Comparison of ENCODE assay signal across 11 cellular contexts in genomic region chr6:135922746-135923145, GRCh38.
A peak's percentile ranks its signal among the peaks of the same experiment; 100 is the strongest.
DNase-seq lines count a peak whose midpoint lies in the region; ATAC-seq and TF ChIP-seq lines count a peak whose summit lies in the region.
"Had no signal": no experiment of that assay in that cellular context is flagged by ENCODE, and none has a peak within 500 bp of the region (broad histone marks: within the 10 kb centered on the region; RNA-seq: fewer than 3 reads in every experiment).

No MANE protein-coding gene starts in this region.

- DNase-seq in GM04503 (ENCODE audit: low read depth): peak; percentile 78
- peak in 4 of 5 donors; percentile 37 to 70 (median 58) for DNase-seq in heart left ventricle
- DNase-seq in smooth muscle cell (lab: John Stamatoyannopoulos, UW; ENCODE audit: unreplicated experiment): no peak
- DNase-seq: activated T-cell treated with anti-CD3 and anti-CD28 coated beads, Interleukin-2, amount 50 U/mL, for 4 hours; central memory CD4-positive, alpha-beta T cell; NCI-H2029 treated with DMSO at 0.1 percent for 48 hours; stimulated activated naive CD8-positive, alpha-beta T cell treated with anti-CD3 and anti-CD28 coated beads, Interleukin-15, amount 100 ng/mL, for 72 hours had no signal

- peak overlapping the region; percentile 76 for H3K4me2 ChIP-seq in smooth muscle cell

- no peak for TF ChIP-seq CTCF in VCaP (conservative IDR thresholded peaks at IDR 0.05)
- TF ChIP-seq CTCF in heart left ventricle (IDR thresholded peaks at IDR 0.05): no peak
- TF ChIP-seq CTCF in smooth muscle cell (IDR thresholded peaks at IDR 0.05; ENCODE audit: borderline replicate concordance, insufficient read depth, poor library complexity, severe bottlenecking): no peak

- peak overlapping the region; percentile 27 for H3K27ac ChIP-seq in VCaP
- peak overlapping the region in 11 of 12 donors; percentile 7 to 65 (median 40) for H3K27ac ChIP-seq in heart left ventricle
- H3K27ac ChIP-seq in smooth muscle cell (ENCODE audit: low read depth): peak overlapping the region; percentile 83

- peaks cover 4% of the 10 kb centered on the region for H3K79me2 ChIP-seq in smooth muscle cell (ENCODE audit: low read depth)

- WGBS in heart left ventricle, 4 donors: 9 to 25% (median 15%) methylated on average over 3 of the region's 3 CpGs
- WGBS in smooth muscle cell (ENCODE audit: low lambda C conversion rate): 26% methylated on average over 3 of the region's 3 CpGs

- H3K9ac ChIP-seq in smooth muscle cell (ENCODE audit: low read depth): no peak overlapping the region

- H3K4me3 ChIP-seq in heart left ventricle (no peak overlapping the region), smooth muscle cell (no peak overlapping the region)

- peaks cover 0 to 23% (median 16%) of the 10 kb centered on the region in 12 donors for H3K4me1 ChIP-seq in heart left ventricle
- H3K4me1 ChIP-seq in smooth muscle cell (ENCODE audit: low read depth): peaks cover 10% of the 10 kb centered on the region

- no peak overlapping the region for H2AFZ ChIP-seq in smooth muscle cell (ENCODE audit: low read depth)

- H3K9me3 ChIP-seq in heart left ventricle: no peaks in the 10 kb centered on the region
- H3K9me3 ChIP-seq in smooth muscle cell (replicated peaks; ENCODE audit: low read depth): no peaks in the 10 kb centered on the region

- no peaks in the 10 kb centered on the region for H3K36me3 ChIP-seq in heart left ventricle
- H3K36me3 ChIP-seq in smooth muscle cell (ENCODE audit: low read depth): no peaks in the 10 kb centered on the region

- H3K27me3 ChIP-seq in heart left ventricle (no peaks in the 10 kb centered on the region), smooth muscle cell (ENCODE audit: low read depth) (no peaks in the 10 kb centered on the region)

- no peak for TF ChIP-seq POLR2A in heart left ventricle (IDR thresholded peaks at IDR 0.05)

- ATAC-seq in heart left ventricle (peak in 3 of 4 donors; percentile 47 to 76 (median 47)), GM19467 (IDR thresholded peaks at IDR 0.05; ENCODE audit: unreplicated experiment) (no peak), GM21825 (IDR thresholded peaks at IDR 0.05; ENCODE audit: unreplicated experiment) (no peak), HG03354 (IDR thresholded peaks at IDR 0.05; ENCODE audit: poor library complexity, severe bottlenecking, unreplicated experiment) (no peak)

- H4K20me1 ChIP-seq in smooth muscle cell (ENCODE audit: low read depth): no peaks in the 10 kb centered on the region

- intact Hi-C loops in heart left ventricle (cut with DNase I): no loop called here

- peaks cover 14% of the 10 kb centered on the region for H3F3A ChIP-seq in smooth muscle cell (ENCODE audit: low read depth)

Comparison
In these comparisons a context has a peak if more than half of its experiments do, and no peak if none do; other contexts are left out.
1. H3K27ac ChIP-seq: peak in every context shown above with its lines; median percentile 83 in smooth muscle cell; 40 in heart left ventricle; 27 in VCaP.
2. ATAC-seq: peak in heart left ventricle (3 of 4); none in GM19467 (single experiment), GM21825 (single experiment) and HG03354 (single experiment).